2 cellular contexts compared by ENCODE assay signal in the genomic region with DNA sequence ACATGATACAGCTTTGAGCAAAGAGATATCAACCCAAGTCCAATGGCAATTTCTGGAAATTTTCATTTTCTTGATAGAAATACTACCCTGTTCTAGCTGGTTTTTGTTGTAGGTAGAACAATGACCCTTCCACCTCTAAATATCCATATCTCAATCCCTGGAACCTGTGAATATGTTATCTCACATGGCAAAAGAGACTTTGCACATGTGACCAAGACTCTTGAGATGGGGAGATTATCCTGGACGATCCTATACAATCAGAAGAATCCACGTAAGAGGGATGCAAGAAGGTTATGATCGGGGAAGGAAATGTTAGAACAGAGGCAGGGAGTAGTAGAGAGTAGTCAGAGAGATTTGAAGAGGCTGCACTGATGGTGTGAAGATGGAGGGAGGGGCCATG.
A peak's percentile ranks its signal among the peaks of the same experiment; 100 is the strongest.
TF ChIP-seq lines count a peak whose summit lies in the region.

No MANE protein-coding gene starts in this region.

TF ChIP-seq in K562, 482 proteins besides CTCF, POLR2A, EP300 and RAD21 (continues in another document):
- no peak for TF ChIP-seq ZNF699 (CRISPR knock-in tag; IDR thresholded peaks at IDR 0.05; ENCODE audit: insufficient replicate concordance)
- TF ChIP-seq MCM3 (IDR thresholded peaks at IDR 0.05) = no peak
- 0 out of 2 replicates have a peak, but pooled peaks have one; percentile 28 for TF ChIP-seq GTF2E2 (tag; IDR thresholded peaks at IDR 0.05)
- TF ChIP-seq TRIM28 (IDR thresholded peaks at IDR 0.05) = 0 out of 2 replicates have a peak, but pooled peaks have one; percentile 42
- TF ChIP-seq FOXJ2 (tag; IDR thresholded peaks at IDR 0.05) = no peak
- TF ChIP-seq SMARCA5 (IDR thresholded peaks at IDR 0.05) = peak; percentile 39; the same call in 1 of the 2 replicates
- TF ChIP-seq, protein P1, sequence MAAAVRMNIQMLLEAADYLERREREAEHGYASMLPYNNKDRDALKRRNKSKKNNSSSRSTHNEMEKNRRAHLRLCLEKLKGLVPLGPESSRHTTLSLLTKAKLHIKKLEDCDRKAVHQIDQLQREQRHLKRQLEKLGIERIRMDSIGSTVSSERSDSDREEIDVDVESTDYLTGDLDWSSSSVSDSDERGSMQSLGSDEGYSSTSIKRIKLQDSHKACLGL (CRISPR knock-in tag; IDR thresholded peaks at IDR 0.05; ENCODE audit: borderline replicate concordance, poor library complexity, severe bottlenecking) = no peak
- TF ChIP-seq MAZ (CRISPR knock-in tag; conservative IDR thresholded peaks at IDR 0.05 in 1 of 2, IDR thresholded peaks at IDR 0.05 in 1 of 2) = 0 out of 4 replicates have a peak, but pooled peaks of 1 of the 2 experiments have one; percentile 25
- 0 out of 2 replicates have a peak, but pooled peaks have one; percentile 17 for TF ChIP-seq RNF2 (IDR thresholded peaks at IDR 0.05)
- no peak for TF ChIP-seq ZNF263 (CRISPR knock-in tag; IDR thresholded peaks at IDR 0.05; ENCODE audit: borderline replicate concordance)
- 0 out of 2 replicates have a peak, but pooled peaks have one; percentile 2 for TF ChIP-seq CBFA2T3 (IDR thresholded peaks at IDR 0.05)
- 0 out of 2 replicates have a peak, but pooled peaks have one; percentile 23 for TF ChIP-seq HDAC2 (IDR thresholded peaks at IDR 0.05)
- TF ChIP-seq KDM1A (IDR thresholded peaks at IDR 0.05) = peak; percentile 8 to 36; a peak in 1 of 4 replicates
- no peak for TF ChIP-seq ZFP30 (CRISPR knock-in tag; IDR thresholded peaks at IDR 0.05; ENCODE audit: borderline replicate concordance)
- TF ChIP-seq DLX4 (CRISPR knock-in tag; IDR thresholded peaks at IDR 0.05) = 0 out of 2 replicates have a peak, but pooled peaks have one; percentile 35
- peak; percentile 35; the same call in 1 of the 2 replicates for TF ChIP-seq L3MBTL2 (IDR thresholded peaks at IDR 0.05)
- 0 out of 2 replicates have a peak, but pooled peaks have one; percentile 11 for TF ChIP-seq MBD1 (CRISPR knock-in tag; IDR thresholded peaks at IDR 0.05)
- TF ChIP-seq IRF2 (CRISPR knock-in tag; IDR thresholded peaks at IDR 0.05) = no peak
- peak; percentile 45; the same call in 1 of the 2 replicates for TF ChIP-seq RAD51 (IDR thresholded peaks at IDR 0.05; ENCODE audit: borderline replicate concordance, low read depth)
- TF ChIP-seq EP400 (IDR thresholded peaks at IDR 0.05) = peak; percentile 13; the same call in 1 of the 2 replicates
- peak; percentile 28 for TF ChIP-seq NCOA4 (IDR thresholded peaks at IDR 0.05; ENCODE audit: partially characterized antibody)
- 0 out of 4 replicates have a peak, but pooled peaks of 1 of the 2 experiments have one; percentile 32 for TF ChIP-seq TRIM24 (IDR thresholded peaks at IDR 0.05)
- TF ChIP-seq KAT2B (IDR thresholded peaks at IDR 0.05; ENCODE audit: low read depth, low read length) = no peak

TF ChIP-seq in endothelial cell of umbilical vein, 7 proteins besides CTCF, POLR2A, EP300 and RAD21:
- TF ChIP-seq MAX (IDR thresholded peaks at IDR 0.05; ENCODE audit: insufficient read depth, insufficient read length) (no peak), FOS (IDR thresholded peaks at IDR 0.05; ENCODE audit: borderline replicate concordance, insufficient read depth, low read length) (no peak), POLR2AphosphoS5 (IDR thresholded peaks at IDR 0.05; ENCODE audit: insufficient read depth, low read depth, low read length) (no peak), EZH2 (IDR thresholded peaks at IDR 0.05; ENCODE audit: borderline replicate concordance, low read depth, low read length, severe bottlenecking) (no peak), GATA2 (IDR thresholded peaks at IDR 0.05; ENCODE audit: insufficient read depth, insufficient read length, low read depth, low read length) (no peak), MYC (IDR thresholded peaks at IDR 0.05; ENCODE audit: low read depth, low read length) (no peak)
